ENCODE assay signal across 8 cellular contexts in genomic region chr3:50227390-50228183, GRCh38. TPM values are rescaled to one million over a fixed set of nuclear protein-coding genes. Genes with fewer than 3 reads are reported as not detected.
A peak's percentile ranks its signal among the peaks of the same experiment; 100 is the strongest.
DNase-seq lines count a peak whose midpoint lies in the region; ATAC-seq and TF ChIP-seq lines count a peak whose summit lies in the region.

No MANE protein-coding gene starts in this region.

- H3K4me3 ChIP-seq in CD4-positive, CD25-positive, alpha-beta regulatory T cell (ENCODE audit: low read depth, low read length) = peak overlapping the region; percentile 75
- H3K4me3 ChIP-seq in dorsolateral prefrontal cortex (peak overlapping the region; percentile 57 to 95 (median 81)), lower lobe of right lung (peak overlapping the region; percentile 68)

- H3K36me3 Mint-ChIP-seq in CD4-positive, CD25-positive, alpha-beta regulatory T cell = no peaks in the 10 kb centered on the region

- no peaks in the 10 kb centered on the region for H3K9me3 Mint-ChIP-seq in CD4-positive, CD25-positive, alpha-beta regulatory T cell

- H3K4me1 ChIP-seq in CD4-positive, CD25-positive, alpha-beta regulatory T cell (ENCODE audit: control insufficient read depth, insufficient read depth, low read length, poor library complexity, severe bottlenecking) = peaks cover 19% of the 10 kb centered on the region
- H3K4me1 ChIP-seq in lower lobe of right lung = peaks cover 26% of the 10 kb centered on the region

- ATAC-seq in CD4-positive, CD25-positive, alpha-beta regulatory T cell (ENCODE audit: low read depth in 2 of 2) = peak; percentile 86 to 92
- ATAC-seq in GM19395 (IDR thresholded peaks at IDR 0.05; ENCODE audit: unreplicated experiment) = peak; percentile 84
- peak; percentile 83 for ATAC-seq in HG03521 (IDR thresholded peaks at IDR 0.05; ENCODE audit: unreplicated experiment)
- peak; percentile 96 for ATAC-seq in lower lobe of right lung

- H3K27me3 ChIP-seq in CD4-positive, CD25-positive, alpha-beta regulatory T cell (ENCODE audit: control insufficient read depth, insufficient read depth, low read length) = no peaks in the 10 kb centered on the region
- H3K27me3 ChIP-seq in dorsolateral prefrontal cortex (no peaks in the 10 kb centered on the region), lower lobe of right lung (ENCODE audit: low read depth) (no peaks in the 10 kb centered on the region)

- intact Hi-C loops in dorsolateral prefrontal cortex (cut with DNase I) (loop anchor here (1.0 to 5.0 kb wide), 6 partner anchors 19 to 105 kb away; no protein-coding TSS in a partner anchor), lower lobe of right lung (cut with DNase I) (no loop called here)

- H3K27me3 Mint-ChIP-seq in CD4-positive, CD25-positive, alpha-beta regulatory T cell = peaks cover 11% of the 10 kb centered on the region

- H3K27ac ChIP-seq in CD4-positive, CD25-positive, alpha-beta regulatory T cell (ENCODE audit: insufficient read depth, low read length, poor library complexity, severe bottlenecking) = peak overlapping the region; percentile 68
- H3K27ac ChIP-seq in dorsolateral prefrontal cortex (peak overlapping the region; percentile 48 to 94 (median 87)), lower lobe of right lung (peak overlapping the region; percentile 83)

- no peaks in the 10 kb centered on the region for H3K36me3 ChIP-seq in CD4-positive, CD25-positive, alpha-beta regulatory T cell (ENCODE audit: control insufficient read depth, insufficient read depth, low read length)
- H3K36me3 ChIP-seq in lower lobe of right lung = no peaks in the 10 kb centered on the region

- H3K4me1 Mint-ChIP-seq in CD4-positive, CD25-positive, alpha-beta regulatory T cell = peaks cover 0 to 34% (median 12%) of the 10 kb centered on the region in 4 donors

- peak; percentile 66 to 99 (median 93) for TF ChIP-seq CTCF in dorsolateral prefrontal cortex (IDR thresholded peaks at IDR 0.05 in 54 of 56, conservative IDR thresholded peaks at IDR 0.05 in 2 of 56; ENCODE audit: low read depth in 1 of 56, partially characterized antibody in 56 of 56)
- peak; percentile 95 for TF ChIP-seq CTCF in lower lobe of right lung (IDR thresholded peaks at IDR 0.05)

- peak overlapping the region; percentile 90 to 93 (median 92) for H3K27ac Mint-ChIP-seq in CD4-positive, CD25-positive, alpha-beta regulatory T cell

- H3K4me3 Mint-ChIP-seq in CD4-positive, CD25-positive, alpha-beta regulatory T cell = peak overlapping the region; percentile 90 to 100 (median 96)

- peak; percentile 89 to 95 (median 91) for DNase-seq in CD4-positive, CD25-positive, alpha-beta regulatory T cell
- peak; percentile 96 for DNase-seq in NCI-H748 (lab: John Stamatoyannopoulos, UW; ENCODE audit: unreplicated experiment)
- peak; percentile 73 to 84 for DNase-seq in activated CD4-positive, alpha-beta T cell treated with anti-CD3 and anti-CD28 coated beads, Interleukin-2, amount 50 U/mL, for 24 hours (ENCODE audit: low read depth in 1 of 2, low spot score in 1 of 2)
- peak; percentile 78 to 94 (median 89) for DNase-seq in dorsolateral prefrontal cortex
- peak; percentile 97 for DNase-seq in lower lobe of right lung
- DNase-seq in stimulated activated CD4-positive, alpha-beta T cell treated with anti-CD3 and anti-CD28 coated beads, TNF-alpha, amount 100 ng/mL, for 24 hours (ENCODE audit: low read depth in 3 of 3) = peak; percentile 78 to 89 (median 82)

- H3K9me3 ChIP-seq in CD4-positive, CD25-positive, alpha-beta regulatory T cell (ENCODE audit: control insufficient read depth in 2 of 2, low read length in 2 of 2) = no peaks in the 10 kb centered on the region
- no peaks in the 10 kb centered on the region for H3K9me3 ChIP-seq in lower lobe of right lung

RNA-seq across cellular contexts. Expression of gene GNAI2, which starts 8.4 kb away (rescaled TPM):
- 373 TPM for total RNA-seq in CD4-positive, CD25-positive, alpha-beta regulatory T cell
- polyA plus RNA-seq in CD4-positive, CD25-positive, alpha-beta regulatory T cell = 100 to 1,000 TPM; 544 to 696 (median 614) TPM
- total RNA-seq in dorsolateral prefrontal cortex (100 to 1,000 TPM; 117 to 240 (median 161) TPM), lower lobe of right lung (372 TPM)

RNA-seq across cellular contexts. Expression of gene SLC38A3, which starts 22.5 kb away (rescaled TPM):
- total RNA-seq in CD4-positive, CD25-positive, alpha-beta regulatory T cell = not detected
- polyA plus RNA-seq in CD4-positive, CD25-positive, alpha-beta regulatory T cell = not detected
- 10 to 100 TPM; 12.5 to 71.4 (median 28.5) TPM for total RNA-seq in dorsolateral prefrontal cortex
- not detected for total RNA-seq in lower lobe of right lung

RNA-seq across cellular contexts. Expression of gene GNAT1, which starts 36.2 kb away (rescaled TPM):
- total RNA-seq in CD4-positive, CD25-positive, alpha-beta regulatory T cell = not detected
- polyA plus RNA-seq in CD4-positive, CD25-positive, alpha-beta regulatory T cell = not detected
- total RNA-seq in dorsolateral prefrontal cortex (1 to 10 TPM in 1 of 120 experiments, under 1 TPM in 13, not detected in 106; 0.20 to 1.6 (median 0.31) TPM), lower lobe of right lung (not detected)

RNA-seq across cellular contexts. Expression of gene SEMA3B, which starts 41.4 kb away (rescaled TPM):
- 1.7 TPM for total RNA-seq in CD4-positive, CD25-positive, alpha-beta regulatory T cell
- polyA plus RNA-seq in CD4-positive, CD25-positive, alpha-beta regulatory T cell = not detected
- 100 to 1,000 TPM in 85 of 120 experiments, 10 to 100 TPM in 35; 36.0 to 486 (median 135) TPM for total RNA-seq in dorsolateral prefrontal cortex
- 77.6 TPM for total RNA-seq in lower lobe of right lung

RNA-seq across cellular contexts. Expression of gene LSMEM2, which starts 51.3 kb away (rescaled TPM):
- total RNA-seq in CD4-positive, CD25-positive, alpha-beta regulatory T cell = not detected
- polyA plus RNA-seq in CD4-positive, CD25-positive, alpha-beta regulatory T cell = under 1 TPM in 1 of 4 donors, not detected in 3; 0.22 TPM
- 1 to 10 TPM in 95 of 120 experiments, under 1 TPM in 23, not detected in 2; 0.31 to 7.4 (median 1.7) TPM for total RNA-seq in dorsolateral prefrontal cortex
- total RNA-seq in lower lobe of right lung = not detected

Comparison
In these comparisons a context has a peak if more than half of its experiments do, and no peak if none do; other contexts are left out.
1. Peak in every context shown above with its lines: DNase-seq, ATAC-seq, H3K4me3 ChIP-seq and H3K27ac ChIP-seq.